In the genomic region with DNA sequence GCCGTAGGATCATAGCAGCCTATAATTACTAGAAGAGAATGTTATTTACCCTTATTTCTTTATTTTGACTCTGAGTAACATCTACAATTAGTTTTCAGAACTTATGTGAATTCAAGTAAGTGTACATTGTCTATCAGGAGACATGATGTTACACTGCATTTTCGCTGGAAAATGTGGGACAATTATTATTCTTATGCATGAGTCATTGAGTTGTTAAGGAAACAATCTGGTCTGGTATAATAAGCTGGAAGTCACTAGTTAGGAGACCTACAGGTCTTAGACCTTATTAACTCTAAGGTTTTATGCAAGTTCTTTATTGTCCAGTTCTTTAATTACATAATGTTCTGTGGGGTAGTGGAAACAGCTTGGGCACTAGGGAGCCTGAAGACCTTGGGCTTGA, we compare ENCODE assay signal across 1 cellular context.
TF ChIP-seq lines count a peak whose summit lies in the region.

No MANE protein-coding gene starts in this region.

TF ChIP-seq in GM12878, 131 proteins besides CTCF, POLR2A, EP300 and RAD21:
- TF ChIP-seq, protein P1, sequence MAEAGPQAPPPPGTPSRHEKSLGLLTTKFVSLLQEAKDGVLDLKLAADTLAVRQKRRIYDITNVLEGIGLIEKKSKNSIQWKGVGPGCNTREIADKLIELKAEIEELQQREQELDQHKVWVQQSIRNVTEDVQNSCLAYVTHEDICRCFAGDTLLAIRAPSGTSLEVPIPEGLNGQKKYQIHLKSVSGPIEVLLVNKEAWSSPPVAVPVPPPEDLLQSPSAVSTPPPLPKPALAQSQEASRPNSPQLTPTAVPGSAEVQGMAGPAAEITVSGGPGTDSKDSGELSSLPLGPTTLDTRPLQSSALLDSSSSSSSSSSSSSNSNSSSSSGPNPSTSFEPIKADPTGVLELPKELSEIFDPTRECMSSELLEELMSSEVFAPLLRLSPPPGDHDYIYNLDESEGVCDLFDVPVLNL (IDR thresholded peaks at IDR 0.05; ENCODE audit: low read depth, low read length) = no peak
- TF ChIP-seq TCF12 (IDR thresholded peaks at IDR 0.05; ENCODE audit: low read depth, low read length) (no peak), NFYA (IDR thresholded peaks at IDR 0.05; ENCODE audit: borderline replicate concordance, low read depth, low read length) (no peak), BCLAF1 (IDR thresholded peaks at IDR 0.05) (no peak), POU2F2 (IDR thresholded peaks at IDR 0.05; ENCODE audit: borderline replicate concordance, low read depth, low read length) (no peak), KDM1A (IDR thresholded peaks at IDR 0.05; ENCODE audit: borderline replicate concordance) (no peak), ELK1 (IDR thresholded peaks at IDR 0.05; ENCODE audit: low read depth, low read length) (no peak)
TF ChIP-seq in GM12878: peak in this region for 0.
